9 cellular contexts compared by ENCODE assay signal in the genomic region with DNA sequence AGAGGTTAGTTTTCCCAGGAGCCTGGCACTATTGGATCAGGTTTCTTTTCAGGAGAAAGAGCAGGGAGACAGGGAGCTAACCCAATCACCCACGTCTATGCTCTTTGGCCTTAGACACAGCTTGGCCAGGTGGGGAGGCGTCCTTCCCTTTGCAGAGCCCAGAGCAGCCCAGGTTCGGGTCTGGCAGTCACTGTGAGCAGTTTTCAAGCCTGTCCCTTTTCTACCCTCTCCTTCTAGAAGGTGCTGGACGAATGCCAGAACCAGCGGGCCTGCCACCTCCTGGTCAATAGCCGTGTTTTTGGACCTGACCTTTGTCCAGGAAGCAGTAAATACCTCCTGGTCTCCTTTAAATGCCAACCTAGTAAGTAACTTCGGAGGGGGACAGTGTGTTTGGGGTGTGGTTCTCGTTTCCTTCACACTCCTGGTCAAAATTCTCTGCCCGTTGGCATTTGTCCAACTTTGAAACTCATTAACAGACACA. TPM values are rescaled to one million over a fixed set of nuclear protein-coding genes. Genes with fewer than 3 reads are reported as not detected.
DNase-seq lines count a peak whose midpoint lies in the region; ATAC-seq and TF ChIP-seq lines count a peak whose summit lies in the region.
"Had no signal": no experiment of that assay in that cellular context is flagged by ENCODE, and none has a peak within 500 bp of the region (broad histone marks: within the 10 kb centered on the region; RNA-seq: fewer than 3 reads in every experiment).

No MANE protein-coding gene starts in this region.

- no peak overlapping the region for H3K4me3 ChIP-seq in dorsolateral prefrontal cortex

- no peaks in the 10 kb centered on the region for H3K27me3 Mint-ChIP-seq in stimulated activated naive CD8-positive, alpha-beta T cell treated with anti-CD3 and anti-CD28 coated beads, Interleukin-15, Interleukin-2, amounts not matched to agents 100 ng/mL and 50 ng/mL, for 24 hours
- H3K27me3 Mint-ChIP-seq: CD4-positive, CD25-positive, alpha-beta regulatory T cell had no signal

- H3K27ac ChIP-seq in dorsolateral prefrontal cortex: peak overlapping the region in 53 of 59 donors; percentile 5 to 83 (median 58)

- ATAC-seq in stimulated activated naive CD8-positive, alpha-beta T cell treated with anti-CD3 and anti-CD28 coated beads, Interleukin-15, Interleukin-2, amounts not matched to agents 100 U/mL and 50 U/mL, for 24 hours: no peak
- no peak for ATAC-seq in GM21360 (IDR thresholded peaks at IDR 0.05; ENCODE audit: unreplicated experiment)

- peaks cover 33% of the 10 kb centered on the region for H3K36me3 Mint-ChIP-seq in stimulated activated naive CD8-positive, alpha-beta T cell treated with anti-CD3 and anti-CD28 coated beads, Interleukin-15, Interleukin-2, amounts not matched to agents 100 ng/mL and 50 ng/mL, for 24 hours (ENCODE audit: low read depth)

- TF ChIP-seq CTCF in dorsolateral prefrontal cortex (IDR thresholded peaks at IDR 0.05 in 54 of 56, conservative IDR thresholded peaks at IDR 0.05 in 2 of 56; ENCODE audit: low read depth in 1 of 56, partially characterized antibody in 56 of 56): peak in 6 of 56 donors; percentile 10 to 24 (median 14)

- no peak overlapping the region for H3K4me3 Mint-ChIP-seq in stimulated activated naive CD8-positive, alpha-beta T cell treated with anti-CD3 and anti-CD28 coated beads, Interleukin-15, Interleukin-2, amounts not matched to agents 100 ng/mL and 50 ng/mL, for 24 hours
- H3K4me3 Mint-ChIP-seq: CD4-positive, CD25-positive, alpha-beta regulatory T cell had no signal

- intact Hi-C loops in dorsolateral prefrontal cortex (cut with DNase I): no loop called here

- H3K27ac Mint-ChIP-seq in stimulated activated naive CD8-positive, alpha-beta T cell treated with anti-CD3 and anti-CD28 coated beads, Interleukin-15, Interleukin-2, amounts not matched to agents 100 ng/mL and 50 ng/mL, for 24 hours: peak overlapping the region; percentile 38

- H3K27me3 ChIP-seq in dorsolateral prefrontal cortex: no peaks in the 10 kb centered on the region

- H3K4me1 Mint-ChIP-seq in stimulated activated naive CD8-positive, alpha-beta T cell treated with anti-CD3 and anti-CD28 coated beads, Interleukin-15, Interleukin-2, amounts not matched to agents 100 ng/mL and 50 ng/mL, for 24 hours (ENCODE audit: low read depth): no peaks in the 10 kb centered on the region

- no peak for DNase-seq in stimulated activated naive CD8-positive, alpha-beta T cell treated with anti-CD3 and anti-CD28 coated beads, Interleukin-15, Interleukin-2, amounts not matched to agents 100 U/mL and 50 U/mL, for 24 hours
- DNase-seq in dorsolateral prefrontal cortex: peak in 1 of 10 donors; percentile 19
- peak; percentile 64 for DNase-seq in mucosa of gallbladder (ENCODE audit: low spot score)
- DNase-seq in islet precursor cell: no peak
- no peak for DNase-seq in stimulated activated CD4-positive, alpha-beta T cell treated with anti-CD3 and anti-CD28 coated beads, Interleukin-2, amount 100 ng/mL, for 48 hours
- no peak for DNase-seq in NK-92 (lab: John Stamatoyannopoulos, UW; ENCODE audit: unreplicated experiment)
- DNase-seq: CD4-positive, CD25-positive, alpha-beta regulatory T cell had no signal

- no peaks in the 10 kb centered on the region for H3K9me3 Mint-ChIP-seq in stimulated activated naive CD8-positive, alpha-beta T cell treated with anti-CD3 and anti-CD28 coated beads, Interleukin-15, Interleukin-2, amounts not matched to agents 100 ng/mL and 50 ng/mL, for 24 hours

RNA-seq across cellular contexts. Expression of gene EVA1C, which starts 44.9 kb away (rescaled TPM):
- total RNA-seq in dorsolateral prefrontal cortex (10 to 100 TPM; 15.9 to 52.5 (median 27.2) TPM), mucosa of gallbladder (34.8 TPM)
